Comparison of ENCODE assay signal across 26 cellular contexts in the genomic region with DNA sequence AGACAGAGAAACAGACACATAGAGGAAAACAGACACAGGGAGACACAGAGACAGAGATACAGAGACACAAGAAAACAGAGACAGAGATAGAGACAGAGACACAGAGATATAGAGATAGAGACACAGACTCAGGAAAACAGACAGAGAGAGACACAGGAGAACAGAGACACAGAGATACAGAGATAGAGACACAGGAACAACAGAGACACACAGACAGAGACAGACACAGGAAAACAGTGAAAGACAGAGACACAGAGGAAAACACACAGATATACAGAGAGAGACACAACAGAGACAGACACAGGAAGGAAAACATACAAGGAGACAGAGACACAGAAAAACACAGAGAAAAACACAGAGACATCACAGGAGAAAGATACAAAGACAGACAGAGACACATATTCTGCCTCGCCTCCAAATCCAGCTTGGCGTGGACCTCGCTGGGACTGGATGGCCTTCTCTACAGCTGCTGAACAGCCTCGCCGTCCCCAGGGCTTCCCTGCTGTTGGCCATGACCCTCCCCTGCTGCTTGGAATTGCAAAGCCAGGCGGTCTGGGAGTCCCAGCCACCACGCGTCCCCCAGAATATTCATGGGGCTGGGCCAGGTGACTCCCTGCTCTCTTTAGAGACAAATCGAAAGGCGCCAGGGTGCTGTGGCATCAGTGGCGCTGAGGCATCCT. TPM values are rescaled to one million over a fixed set of nuclear protein-coding genes. Genes with fewer than 3 reads are reported as not detected.
DNase-seq lines count a peak whose midpoint lies in the region; ATAC-seq and TF ChIP-seq lines count a peak whose summit lies in the region.
"Had no signal": no experiment of that assay in that cellular context is flagged by ENCODE, and none has a peak within 500 bp of the region (broad histone marks: within the 10 kb centered on the region; RNA-seq: fewer than 3 reads in every experiment).

No MANE protein-coding gene starts in this region.

- H3K27ac Mint-ChIP-seq in T-helper 17 cell = peak overlapping the region; percentile 92

- TF ChIP-seq CTCF in testis (IDR thresholded peaks at IDR 0.05) = no peak

- intact Hi-C loops in Right ventricle myocardium inferior (cut with DNase I) (no loop called here), cardiac septum (cut with DNase I) (no loop called here), left ventricle myocardium superior (cut with micrococcal nuclease) (no loop called here), testis (cut with DNase I; ENCODE audit: low total_unique reads) (no loop called here)

- H3K4me1 ChIP-seq in testis = peaks cover 4% of the 10 kb centered on the region
- H3K4me1 ChIP-seq: prostate gland had no signal

- H3K4me3 ChIP-seq in testis = no peak overlapping the region
- H3K4me3 ChIP-seq: esophagus squamous epithelium, gastroesophageal sphincter, prostate gland, transverse colon had no signal

- 65 to 71% methylated on average over 11 of the region's 11 CpGs for WGBS in testis, 2 donors

- H3K9me3 ChIP-seq in T-helper 17 cell (ENCODE audit: control insufficient read depth, low read length, poor library complexity, severe bottlenecking) (no peaks in the 10 kb centered on the region), testis (no peaks in the 10 kb centered on the region)
- H3K9me3 ChIP-seq: esophagus squamous epithelium, gastroesophageal sphincter, prostate gland, transverse colon had no signal

- no peak for TF ChIP-seq POLR2A in testis (IDR thresholded peaks at IDR 0.05)

- no peak overlapping the region for H3K4me3 Mint-ChIP-seq in T-helper 17 cell
- H3K4me3 Mint-ChIP-seq: effector memory CD8-positive, alpha-beta T cell; neural crest cell had no signal

- no peak for ATAC-seq in Right ventricle myocardium inferior
- ATAC-seq in T-helper 17 cell = no peak
- ATAC-seq in left ventricle myocardium superior = no peak
- ATAC-seq in HG02973 (IDR thresholded peaks at IDR 0.05; ENCODE audit: unreplicated experiment) = no peak
- ATAC-seq: effector memory CD8-positive, alpha-beta T cell; gastroesophageal sphincter; stimulated activated naive CD8-positive, alpha-beta T cell treated with anti-CD3 and anti-CD28 coated beads, Interleukin-15, Interleukin-2, amounts not matched to agents 100 U/mL and 50 U/mL, for 24 hours had no signal

- H3K27ac ChIP-seq in testis = no peak overlapping the region
- H3K27ac ChIP-seq: esophagus squamous epithelium, gastroesophageal sphincter, prostate gland, WERI-Rb-1 had no signal

- DNase-seq in Right ventricle myocardium inferior (ENCODE audit: missing footprints) (peak; percentile 22), cardiac septum (ENCODE audit: low spot score) (no peak), T-helper 17 cell (no peak), left ventricle myocardium superior (peak; percentile 31), testis (peak; percentile 38), SIG-M5 (lab: John Stamatoyannopoulos, UW) (no peak)
- DNase-seq: activated gamma-delta T cell; COR-L47; effector memory CD8-positive, alpha-beta T cell; esophagus squamous epithelium; KG1; kidney glomerular epithelial cell; NCI-H1694 treated with DMSO at 0.1 percent for 48 hours; NCI-H2227 treated with DMSO at 0.1 percent for 48 hours; NCI-H82; OCI-M1; small intestine; stimulated activated naive CD8-positive, alpha-beta T cell treated with anti-CD3 and anti-CD28 coated beads, Interleukin-15, Interleukin-2, amounts not matched to agents 100 U/mL and 50 U/mL, for 24 hours had no signal

- H3K36me3 Mint-ChIP-seq in T-helper 17 cell (ENCODE audit: low read depth) = peaks cover 5% of the 10 kb centered on the region

- peaks cover 17% of the 10 kb centered on the region for H3K4me1 Mint-ChIP-seq in T-helper 17 cell

- no peaks in the 10 kb centered on the region for H3K36me3 ChIP-seq in testis (ENCODE audit: low read depth, missing control alignments)
- H3K36me3 ChIP-seq: esophagus squamous epithelium, gastroesophageal sphincter, prostate gland, transverse colon, WERI-Rb-1 had no signal

- H3K27me3 Mint-ChIP-seq in T-helper 17 cell = peaks cover 5% of the 10 kb centered on the region
- H3K27me3 Mint-ChIP-seq: effector memory CD8-positive, alpha-beta T cell had no signal

- H3K27me3 ChIP-seq in testis = no peaks in the 10 kb centered on the region

RNA-seq across cellular contexts. Expression of a gene that starts 36.8 kb away (rescaled TPM):
- not detected for total RNA-seq in Right ventricle myocardium inferior
- total RNA-seq in cardiac septum = 0.08 TPM
- under 1 TPM in 1 of 2 donors, not detected in 1; 0.10 TPM for total RNA-seq in T-helper 17 cell
- total RNA-seq in left ventricle myocardium superior = not detected
- 1 to 10 TPM in 1 of 2 donors, under 1 TPM in 1; 0.81 to 1.3 TPM for total RNA-seq in testis
- 0.41 TPM for polyA plus RNA-seq in testis (ENCODE audit: insufficient read depth, low read depth, low replicate concordance)
- total RNA-seq: aorta, mesenteric fat pad, neural crest cell had no signal
- polyA plus RNA-seq: aorta had no signal

RNA-seq across cellular contexts. Expression of a gene that starts 50.9 kb away (rescaled TPM):
- total RNA-seq in Right ventricle myocardium inferior (10.0 TPM), cardiac septum (7.9 TPM), T-helper 17 cell (1 to 10 TPM; 6.5 to 6.8 TPM), left ventricle myocardium superior (11.1 TPM), testis (10 to 100 TPM; 52.5 to 56.7 TPM)
- 98.3 TPM for polyA plus RNA-seq in testis (ENCODE audit: insufficient read depth, low read depth, low replicate concordance)

RNA-seq across cellular contexts. Expression of a gene that starts 59.2 kb away (rescaled TPM):
- total RNA-seq in Right ventricle myocardium inferior (22.5 TPM), cardiac septum (16.4 TPM), T-helper 17 cell (10 to 100 TPM; 39.4 to 41.3 TPM), left ventricle myocardium superior (21.0 TPM), testis (10 to 100 TPM; 46.6 to 57.0 TPM)
- polyA plus RNA-seq in testis (ENCODE audit: insufficient read depth, low read depth, low replicate concordance) = 23.7 TPM

Comparison
In these comparisons a context has a peak if more than half of its experiments do, and no peak if none do; other contexts are left out.
1. DNase-seq: peak in Right ventricle myocardium inferior (single experiment), left ventricle myocardium superior (single experiment) and testis (single experiment); none in cardiac septum (single experiment), T-helper 17 cell (0 of 3) and SIG-M5 (single experiment).